Comparison of ENCODE assay signal across 17 cellular contexts in genomic region chr3:133592843-133593242, GRCh38. TPM values are rescaled to one million over a fixed set of nuclear protein-coding genes. Genes with fewer than 3 reads are reported as not detected.
DNase-seq lines count a peak whose midpoint lies in the region; ATAC-seq and TF ChIP-seq lines count a peak whose summit lies in the region.
"Had no signal": no experiment of that assay in that cellular context is flagged by ENCODE, and none has a peak within 500 bp of the region (broad histone marks: within the 10 kb centered on the region; RNA-seq: fewer than 3 reads in every experiment).

No MANE protein-coding gene starts in this region.

- no peaks in the 10 kb centered on the region for H3K27me3 ChIP-seq in right atrium auricular region
- H3K27me3 ChIP-seq: stomach had no signal

- peak; percentile 59 for ATAC-seq in GM18873 (IDR thresholded peaks at IDR 0.05; ENCODE audit: low FRiP score, unreplicated experiment)
- peak; percentile 44 for ATAC-seq in HG03103 (IDR thresholded peaks at IDR 0.05; ENCODE audit: low read depth, unreplicated experiment)
- ATAC-seq in memory B cell (ENCODE audit: low read depth), result peak; percentile 58
- ATAC-seq in HG03342 (IDR thresholded peaks at IDR 0.05; ENCODE audit: unreplicated experiment), result no peak
- no peak for ATAC-seq in GM21360 (IDR thresholded peaks at IDR 0.05; ENCODE audit: unreplicated experiment)
- ATAC-seq: left lobe of liver had no signal

- H3K36me3 ChIP-seq in right atrium auricular region, result peaks cover 30% of the 10 kb centered on the region

- no peak overlapping the region for H3K27ac ChIP-seq in right atrium auricular region
- H3K27ac ChIP-seq: parathyroid adenoma, stomach had no signal

- peaks cover 0 to 4% of the 10 kb centered on the region in 2 donors for H3K4me1 ChIP-seq in right atrium auricular region
- H3K4me1 ChIP-seq: HAP-1 had no signal

- peak; percentile 22 for DNase-seq in AG20443 (ENCODE audit: low spot score)
- DNase-seq in memory B cell (ENCODE audit: low spot score in 2 of 2), result no peak
- DNase-seq in cortex of kidney (lab: John Stamatoyannopoulos, UW), result no peak
- no peak for DNase-seq in right atrium auricular region (ENCODE audit: low spot score)
- DNase-seq: effector CD4-positive, alpha-beta T cell; KBM-7; NCI-H1417; NCI-H2171 treated with DMSO at 0.1 percent for 48 hours; stomach had no signal

- no peaks in the 10 kb centered on the region for H3K27me3 Mint-ChIP-seq in memory B cell

- H3K4me1 Mint-ChIP-seq in memory B cell, result peaks cover 15% of the 10 kb centered on the region

- H3K4me3 ChIP-seq in right atrium auricular region, result no peak overlapping the region
- H3K4me3 ChIP-seq: HAP-1, smooth muscle cell, stomach had no signal

- H3K36me3 Mint-ChIP-seq in memory B cell, result peaks cover 20% of the 10 kb centered on the region

- TF ChIP-seq CTCF in right atrium auricular region (IDR thresholded peaks at IDR 0.05), result no peak

- no peaks in the 10 kb centered on the region for H3K9me3 ChIP-seq in right atrium auricular region
- H3K9me3 ChIP-seq: HAP-1, stomach had no signal

- no peaks in the 10 kb centered on the region for H3K9me3 Mint-ChIP-seq in memory B cell

- no peak overlapping the region for H3K4me3 Mint-ChIP-seq in memory B cell

- H3K27ac Mint-ChIP-seq in memory B cell, result no peak overlapping the region

RNA-seq across cellular contexts. Expression of gene CDV3, which starts 19.4 kb away (rescaled TPM):
- total RNA-seq in right atrium auricular region, result 100 to 1,000 TPM; 108 to 122 TPM

Comparison
In these comparisons a context has a peak if more than half of its experiments do, and no peak if none do; other contexts are left out.
1. ATAC-seq: peak in GM18873 (single experiment), HG03103 (single experiment) and memory B cell (single experiment); none in HG03342 (single experiment) and GM21360 (single experiment).